In genomic region chr6:26097268-26097875, GRCh38 we compare ENCODE assay signal across 8 cellular contexts. TPM values are rescaled to one million over a fixed set of nuclear protein-coding genes. Genes with fewer than 3 reads are reported as not detected.
DNase-seq lines count a peak whose midpoint lies in the region; ATAC-seq, FAIRE-seq and TF ChIP-seq lines count a peak whose summit lies in the region.

No MANE protein-coding gene starts in this region.

- RAD21 ChIA-PET in GM12878 (lab: Charles Lee; ENCODE audit: unreplicated experiment), result interaction anchor here (0.9 to 13.3 kb wide), 11 partner anchors 10 to 71 kb away, joined by 3 to 286 read pairs (median 5); partner anchors contain the start of gene HFE

- H3K27me3 Mint-ChIP-seq in immature natural killer cell (ENCODE audit: low read depth in 3 of 3), result peaks cover 0 to 3% (median 2%) of the 10 kb centered on the region in 3 donors

- 0% methylated on average over 5 of the region's 5 CpGs for WGBS in GM12878 (ENCODE audit: insufficient coverage, insufficient replicate concordance, low lambda C conversion rate, missing lambda C conversion rate)

- SMC1A ChIA-PET in GM12878 (lab: Charles Lee; ENCODE audit: uncharacterized antibody, unreplicated experiment), result interaction anchor here (0.7 to 16.4 kb wide), 12 partner anchors 10 to 309 kb away, joined by 3 to 645 read pairs (median 4); partner anchors contain the start of gene HFE

- intact Hi-C loops in GM12878 (cut with micrococcal nuclease; ENCODE audit: unreplicated experiment), result loop anchor here (1.0 kb wide), 1 partner anchor 31 kb away; no protein-coding TSS in a partner anchor

- H3K27me3 ChIP-seq in GM12878 (replicated peaks in 1 of 2; ENCODE audit: control insufficient read depth in 2 of 2, insufficient read depth in 2 of 2, low read length in 1 of 2), result no peaks in the 10 kb centered on the region

- no peaks in the 10 kb centered on the region for H3K36me3 ChIP-seq in GM12878 (ENCODE audit: control insufficient read depth in 2 of 2, insufficient read depth in 2 of 2, low read length in 1 of 2)

- no TSS peak for BruUV-seq in GM12878 (replicated peaks; lab: Mats Ljungman, UMichigan)

- H3K27ac ChIP-seq in GM12878 (ENCODE audit: control insufficient read depth, insufficient read depth), result no peak overlapping the region

- peak; percentile 56 for FAIRE-seq in TTC549 (lab: Jason Lieb, UNC)
- FAIRE-seq in GM12878 (lab: Jason Lieb, UNC), result peak; percentile 82

- H3K4me3 ChIP-seq in GM12878, result no peak overlapping the region

- no peaks in the 10 kb centered on the region for H3K9me3 Mint-ChIP-seq in immature natural killer cell

- TF ChIP-seq CTCF in GM12878 (IDR thresholded peaks at IDR 0.05 in 2 of 3, conservative IDR thresholded peaks at IDR 0.05 in 1 of 3; ENCODE audit: control insufficient read depth in 2 of 3, extremely low read depth in 1 of 3, insufficient read depth in 1 of 3, low read depth in 3 of 3, low read length in 3 of 3), result peak; percentile 54 to 82 (median 65); a peak in 5 of 6 replicates

- no peak overlapping the region; the same call in 1 of the 2 replicates for H2AFZ ChIP-seq in GM12878 (ENCODE audit: control insufficient read depth, low read depth, low read length)

- H3K4me1 Mint-ChIP-seq in immature natural killer cell, result no peaks in the 10 kb centered on the region

- H3K4me2 ChIP-seq in GM12878 (ENCODE audit: control insufficient read depth, insufficient read depth), result no peak overlapping the region

- POLR2A ChIA-PET in GM12878 (lab: Charles Lee), result interaction anchor here (0.6 to 3.1 kb wide), 5 partner anchors 9 to 125 kb away, joined by 3 to 19 read pairs (median 4); no protein-coding TSS in a partner anchor

- H3K9ac ChIP-seq in GM12878 (ENCODE audit: control insufficient read depth, insufficient read depth, low read length), result no peak overlapping the region

- in situ Hi-C loops in GM12878 (cut with MboI), result no loop called here

- TF ChIP-seq RAD21 in GM12878 (IDR thresholded peaks at IDR 0.05; ENCODE audit: insufficient read depth, low read depth, low read length), result peak; percentile 96

- H3K4me3 Mint-ChIP-seq in immature natural killer cell, result no peak overlapping the region

- no peak for TF ChIP-seq POLR2A in GM12878 (IDR thresholded peaks at IDR 0.05; ENCODE audit: low read depth, low read length)

- no peaks in the 10 kb centered on the region for H3K9me3 ChIP-seq in GM12878 (replicated peaks; ENCODE audit: control insufficient read depth, insufficient read depth, low read length)

- TF ChIP-seq EP300 in GM12878 (IDR thresholded peaks at IDR 0.05; ENCODE audit: borderline replicate concordance in 1 of 2, control insufficient read depth in 1 of 2, low read depth in 2 of 2, low read length in 2 of 2), result no peak

- CTCF ChIA-PET in GM12878 (lab: Yijun Ruan, JAX), result interaction anchor here (0.6 to 21.0 kb wide), 22 partner anchors 9 to 280 kb away, joined by 3 to 897 read pairs (median 4); partner anchors contain the start of gene HFE

- H3K27ac Mint-ChIP-seq in immature natural killer cell, result peak overlapping the region in 1 of 6 donors; percentile 55

- no peaks in the 10 kb centered on the region for H4K20me1 ChIP-seq in GM12878 (ENCODE audit: control insufficient read depth, insufficient read depth)

- H3K36me3 Mint-ChIP-seq in immature natural killer cell, result no peaks in the 10 kb centered on the region

- no peaks in the 10 kb centered on the region for H3K79me2 ChIP-seq in GM12878 (ENCODE audit: control insufficient read depth, insufficient read depth, low read length)

- ATAC-seq in GM12878, result peak; percentile 92
- no peak for ATAC-seq in GM18873 (IDR thresholded peaks at IDR 0.05; ENCODE audit: low FRiP score, unreplicated experiment)

- peaks cover 4% of the 10 kb centered on the region for H3K4me1 ChIP-seq in GM12878 (ENCODE audit: control insufficient read depth, insufficient read depth, low read length)

- DNase-seq in SIG-M5 treated with dmso at 0.1 percent for 504 hours (lab: John Stamatoyannopoulos, UW; ENCODE audit: unreplicated experiment), result peak; percentile 53
- no peak for DNase-seq in SIG-M5 (lab: John Stamatoyannopoulos, UW)
- DNase-seq in NCI-H1694 treated with DMSO at 0.1 percent for 48 hours (lab: John Stamatoyannopoulos, UW), result peak; percentile 72
- no peak for DNase-seq in GM12878 (ENCODE audit: low read depth, low spot score)
- peak; percentile 55 to 67 (median 61) for DNase-seq in immature natural killer cell
- peak; percentile 22 to 26 for DNase-seq in stimulated activated CD4-positive, alpha-beta T cell treated with anti-CD3 and anti-CD28 coated beads, Interleukin-15, amount 100 ng/mL, for 1 hour (ENCODE audit: low read depth in 1 of 2, low spot score in 1 of 2)

TF ChIP-seq in GM12878, 131 proteins besides CTCF, POLR2A, EP300 and RAD21 (continues in another document):
- peak; percentile 38; the same call in 1 of the 2 replicates for TF ChIP-seq NBN (IDR thresholded peaks at IDR 0.05)
- peak; percentile 53; the same call in 1 of the 2 replicates for TF ChIP-seq YY1 (IDR thresholded peaks at IDR 0.05; ENCODE audit: low read depth, low read length)
- TF ChIP-seq BACH1 (IDR thresholded peaks at IDR 0.05; ENCODE audit: borderline replicate concordance), result no peak
- TF ChIP-seq ASH2L (IDR thresholded peaks at IDR 0.05; ENCODE audit: borderline replicate concordance, low read depth), result no peak
- no peak for TF ChIP-seq MYC (IDR thresholded peaks at IDR 0.05; ENCODE audit: insufficient read depth, insufficient read length, insufficient replicate concordance, low read length, severe bottlenecking)
- 0 out of 2 replicates have a peak, but pooled peaks have one; percentile 11 for TF ChIP-seq ESRRA (IDR thresholded peaks at IDR 0.05; ENCODE audit: low read length)
- TF ChIP-seq FOS (IDR thresholded peaks at IDR 0.05; ENCODE audit: borderline replicate concordance, extremely low read depth, insufficient read length), result no peak
- TF ChIP-seq SRF (IDR thresholded peaks at IDR 0.05; ENCODE audit: low read depth in 2 of 2, low read length in 2 of 2), result no peak
- TF ChIP-seq ZNF24 (IDR thresholded peaks at IDR 0.05), result 0 out of 2 replicates have a peak, but pooled peaks have one; percentile 23
- peak; percentile 53; the same call in 1 of the 3 replicates for TF ChIP-seq POU2F2 (IDR thresholded peaks at IDR 0.05; ENCODE audit: borderline replicate concordance, low read depth, low read length)
- TF ChIP-seq, protein P1, sequence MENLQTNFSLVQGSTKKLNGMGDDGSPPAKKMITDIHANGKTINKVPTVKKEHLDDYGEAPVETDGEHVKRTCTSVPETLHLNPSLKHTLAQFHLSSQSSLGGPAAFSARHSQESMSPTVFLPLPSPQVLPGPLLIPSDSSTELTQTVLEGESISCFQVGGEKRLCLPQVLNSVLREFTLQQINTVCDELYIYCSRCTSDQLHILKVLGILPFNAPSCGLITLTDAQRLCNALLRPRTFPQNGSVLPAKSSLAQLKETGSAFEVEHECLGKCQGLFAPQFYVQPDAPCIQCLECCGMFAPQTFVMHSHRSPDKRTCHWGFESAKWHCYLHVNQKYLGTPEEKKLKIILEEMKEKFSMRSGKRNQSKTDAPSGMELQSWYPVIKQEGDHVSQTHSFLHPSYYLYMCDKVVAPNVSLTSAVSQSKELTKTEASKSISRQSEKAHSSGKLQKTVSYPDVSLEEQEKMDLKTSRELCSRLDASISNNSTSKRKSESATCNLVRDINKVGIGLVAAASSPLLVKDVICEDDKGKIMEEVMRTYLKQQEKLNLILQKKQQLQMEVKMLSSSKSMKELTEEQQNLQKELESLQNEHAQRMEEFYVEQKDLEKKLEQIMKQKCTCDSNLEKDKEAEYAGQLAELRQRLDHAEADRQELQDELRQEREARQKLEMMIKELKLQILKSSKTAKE (IDR thresholded peaks at IDR 0.05; ENCODE audit: low read depth, poor library complexity, severe bottlenecking), result peak; percentile 20
- TF ChIP-seq BCLAF1 (IDR thresholded peaks at IDR 0.05), result no peak
- TF ChIP-seq CBX3 (IDR thresholded peaks at IDR 0.05; ENCODE audit: borderline replicate concordance, low read depth), result no peak

RNA-seq across cellular contexts. Expression of gene HFE, which starts 10.1 kb away (rescaled TPM):
- total RNA-seq in GM12878 (2013; cell fraction: nucleolus; rRNA removed), result 4.1 and 4.5 TPM in 2 replicates
- total RNA-seq in GM12878 (2014; rRNA removed), result 1.5 and 2.1 TPM in 2 replicates
- total RNA-seq in GM12878 (2014; rRNA removed; fragmentation: Illumina TruSeq; extraction: Trizol), result 1.9 and 2.3 TPM in 2 replicates
- total RNA-seq in GM12878 (2021), result 2.3 and 3.2 TPM in 2 replicates
- 1.1 TPM for polyA plus RNA-seq in GM12878 (2011; ENCODE audit: low read depth)
- 5.9 TPM in 2 replicates for polyA plus RNA-seq in GM12878 (2011; rRNA removed)
- 4.6 and 4.8 TPM in 2 replicates for polyA plus RNA-seq in GM12878 (2011; cell fraction: cytosol; rRNA removed)
- polyA plus RNA-seq in GM12878 (2011; cell fraction: nucleus; rRNA removed), result 5.6 and 6.5 TPM in 2 replicates
- 0.95 and 2.1 TPM in 2 replicates for polyA plus RNA-seq in GM12878 (2012)
- 2.2 and 5.1 TPM in 2 replicates for polyA plus RNA-seq in GM12878 (2014; fragmentation: Illumina TruSeq; extraction: Trizol)
- 1 to 10 TPM in 1 of 2 experiments, under 1 TPM in 1; 0.52 to 1.2 TPM for polyA plus RNA-seq in GM12878 (2014; fragmentation: Nextera tagmentation; extraction: Ambion mirVana)
- polyA plus RNA-seq in GM12878 (2014; rRNA removed), result 2.2 and 3.0 TPM in 2 replicates
- polyA plus RNA-seq in GM12878 (2016; fragmentation: Nextera tagmentation; extraction: Ambion mirVana), result 1 to 10 TPM; 1.3 to 1.5 TPM
- 6.9 and 8.1 TPM in 2 replicates for polyA minus RNA-seq in GM12878 (2011; rRNA and poly(A)+ RNA removed)
- 1.1 and 1.9 TPM in 2 replicates for polyA minus RNA-seq in GM12878 (2011; cell fraction: cytosol; rRNA and poly(A)+ RNA removed)
- 2.1 and 2.3 TPM in 2 replicates for polyA minus RNA-seq in GM12878 (2011; cell fraction: nucleus; rRNA and poly(A)+ RNA removed)
- polyA plus RNA-seq in immature natural killer cell, result 1 to 10 TPM in 2 of 3 donors, under 1 TPM in 1; 0.90 to 5.1 (median 1.8) TPM

Comparison
In these comparisons a context has a peak if more than half of its experiments do, and no peak if none do; other contexts are left out.
1. DNase-seq: peak in SIG-M5 treated with dmso at 0.1 percent for 504 hours (single experiment), NCI-H1694 treated with DMSO at 0.1 percent for 48 hours (single experiment), immature natural killer cell (3 of 3) and stimulated activated CD4-positive, alpha-beta T cell treated with anti-CD3 and anti-CD28 coated beads, Interleukin-15, amount 100 ng/mL, for 1 hour (2 of 2); none in SIG-M5 (single experiment) and GM12878 (single experiment).